In the genomic region with DNA sequence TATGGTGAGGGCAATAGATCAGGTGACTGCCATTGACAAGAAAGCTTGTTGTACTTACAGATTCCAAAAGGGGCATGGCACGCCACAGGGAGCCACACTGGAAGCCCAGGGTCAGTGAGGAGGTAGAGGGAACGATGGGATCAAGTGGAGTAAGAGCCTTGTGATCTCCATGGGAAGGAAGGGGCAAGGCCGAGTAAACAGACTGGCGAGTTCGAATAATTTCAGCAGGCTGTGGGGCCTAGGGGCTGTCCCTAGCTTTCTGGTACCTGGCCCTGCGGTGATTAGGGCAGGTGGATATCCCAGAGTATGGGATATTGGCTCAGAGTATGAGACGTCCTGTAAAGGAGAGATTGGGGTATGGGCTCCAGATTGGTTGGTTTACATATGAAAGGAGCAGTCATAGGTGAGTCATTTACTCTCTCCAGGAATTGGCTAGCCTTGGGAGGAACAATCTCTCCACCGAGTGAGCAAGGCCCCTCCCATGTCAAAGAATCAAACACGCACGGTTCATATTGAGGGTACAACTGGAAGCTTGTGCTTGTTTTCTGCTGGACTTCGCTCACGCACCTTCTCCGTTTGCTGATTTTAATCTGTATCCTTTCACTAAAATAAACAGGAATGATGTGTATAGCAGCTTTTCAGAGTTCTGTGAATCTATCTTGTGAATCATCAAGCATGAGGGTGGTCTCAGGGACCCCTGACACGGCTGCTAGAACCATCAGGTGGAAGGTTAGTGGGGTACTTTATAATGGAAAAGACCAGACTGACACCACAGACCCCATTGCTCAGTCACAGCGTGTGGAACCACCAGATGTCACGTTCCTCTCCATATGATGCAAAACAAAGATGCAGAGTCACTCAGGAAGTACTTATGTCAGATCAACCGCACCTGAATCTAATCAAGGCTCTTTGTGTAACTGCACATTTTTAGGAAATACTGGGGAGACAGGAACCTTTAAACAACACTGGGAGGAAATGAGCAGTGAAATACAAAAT, we compare ENCODE assay signal across 1 cellular context.
TF ChIP-seq lines count a peak whose summit lies in the region.

No MANE protein-coding gene starts in this region.

TF ChIP-seq in K562, 482 proteins besides CTCF, POLR2A, EP300 and RAD21 (continued from another document and continues in another):
- TF ChIP-seq, protein P1, sequence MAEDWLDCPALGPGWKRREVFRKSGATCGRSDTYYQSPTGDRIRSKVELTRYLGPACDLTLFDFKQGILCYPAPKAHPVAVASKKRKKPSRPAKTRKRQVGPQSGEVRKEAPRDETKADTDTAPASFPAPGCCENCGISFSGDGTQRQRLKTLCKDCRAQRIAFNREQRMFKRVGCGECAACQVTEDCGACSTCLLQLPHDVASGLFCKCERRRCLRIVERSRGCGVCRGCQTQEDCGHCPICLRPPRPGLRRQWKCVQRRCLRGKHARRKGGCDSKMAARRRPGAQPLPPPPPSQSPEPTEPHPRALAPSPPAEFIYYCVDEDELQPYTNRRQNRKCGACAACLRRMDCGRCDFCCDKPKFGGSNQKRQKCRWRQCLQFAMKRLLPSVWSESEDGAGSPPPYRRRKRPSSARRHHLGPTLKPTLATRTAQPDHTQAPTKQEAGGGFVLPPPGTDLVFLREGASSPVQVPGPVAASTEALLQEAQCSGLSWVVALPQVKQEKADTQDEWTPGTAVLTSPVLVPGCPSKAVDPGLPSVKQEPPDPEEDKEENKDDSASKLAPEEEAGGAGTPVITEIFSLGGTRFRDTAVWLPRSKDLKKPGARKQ (CRISPR knock-in tag; IDR thresholded peaks at IDR 0.05), result no peak
- TF ChIP-seq ZNF184 (CRISPR knock-in tag; IDR thresholded peaks at IDR 0.05) (no peak), ZNF311 (CRISPR knock-in tag; IDR thresholded peaks at IDR 0.05) (no peak), NFYB (IDR thresholded peaks at IDR 0.05; ENCODE audit: extremely low read depth, insufficient read length) (no peak), BACH1 (tag; IDR thresholded peaks at IDR 0.05) (peak; percentile 91), POLR2H (tag; IDR thresholded peaks at IDR 0.05; ENCODE audit: low read depth) (no peak), TCF3 (CRISPR knock-in tag; IDR thresholded peaks at IDR 0.05) (no peak), ZBTB17 (CRISPR knock-in tag; IDR thresholded peaks at IDR 0.05) (no peak), U2AF1 (optimal IDR thresholded peaks at IDR 0.05; ENCODE audit: low read depth, low read length) (no peak), POLR2G (IDR thresholded peaks at IDR 0.05; ENCODE audit: low read depth, low read length) (no peak), CTBP1 (IDR thresholded peaks at IDR 0.05; ENCODE audit: borderline replicate concordance) (peak; percentile 85), ZNF766 (CRISPR knock-in tag; conservative IDR thresholded peaks at IDR 0.05) (peak; percentile 68; the same call in 1 of the 2 replicates), TRIM24 (IDR thresholded peaks at IDR 0.05) (0 out of 4 replicates have a peak, but pooled peaks have one; percentile 15 to 49), MTA3 (IDR thresholded peaks at IDR 0.05; ENCODE audit: borderline replicate concordance) (peak; percentile 32; the same call in 1 of the 2 replicates), DDX20 (tag; IDR thresholded peaks at IDR 0.05; ENCODE audit: low read depth) (no peak), ZFP30 (CRISPR knock-in tag; IDR thresholded peaks at IDR 0.05; ENCODE audit: borderline replicate concordance) (no peak), RUNX1 (IDR thresholded peaks at IDR 0.05; ENCODE audit: low read depth) (no peak), IRF2 (CRISPR knock-in tag; IDR thresholded peaks at IDR 0.05) (no peak), ZNF175 (CRISPR knock-in tag; IDR thresholded peaks at IDR 0.05; ENCODE audit: low read depth) (peak; percentile 92), SIX5 (IDR thresholded peaks at IDR 0.05; ENCODE audit: borderline replicate concordance in 1 of 2, insufficient read depth in 1 of 2, low read depth in 1 of 2, low read length in 2 of 2) (no peak), ZFPM2 (CRISPR knock-in tag; IDR thresholded peaks at IDR 0.05) (no peak), SAFB (IDR thresholded peaks at IDR 0.05; ENCODE audit: borderline replicate concordance, low read depth, low read length) (no peak), KHSRP (IDR thresholded peaks at IDR 0.05) (no peak), MAZ (CRISPR knock-in tag; conservative IDR thresholded peaks at IDR 0.05 in 1 of 2, IDR thresholded peaks at IDR 0.05 in 1 of 2) (no peak; a peak in 1 of 4 replicates), CBX3 (IDR thresholded peaks at IDR 0.05; ENCODE audit: borderline replicate concordance in 1 of 2, low read length in 2 of 2) (peak in 1 of 2 experiments; percentile 60; a peak in 1 of 3 replicates), HSF4 (CRISPR knock-in tag; IDR thresholded peaks at IDR 0.05; ENCODE audit: borderline replicate concordance) (no peak), KLF10 (CRISPR knock-in tag; IDR thresholded peaks at IDR 0.05) (no peak), TBP (optimal IDR thresholded peaks at IDR 0.05; ENCODE audit: low read depth, low read length) (peak; percentile 30), OTX1 (CRISPR knock-in tag; IDR thresholded peaks at IDR 0.05) (no peak), NCOA4 (IDR thresholded peaks at IDR 0.05; ENCODE audit: partially characterized antibody) (no peak), ELF4 (CRISPR knock-in tag; IDR thresholded peaks at IDR 0.05) (no peak), FOXM1 (IDR thresholded peaks at IDR 0.05; ENCODE audit: low read depth) (peak; percentile 62; the same call in 1 of the 2 replicates), FOXM1 (CRISPR knock-in tag; IDR thresholded peaks at IDR 0.05; ENCODE audit: low read depth) (no peak), CREM (IDR thresholded peaks at IDR 0.05; ENCODE audit: low read depth) (peak; percentile 30; the same call in 1 of the 2 replicates), ZKSCAN3 (CRISPR knock-in tag; IDR thresholded peaks at IDR 0.05) (0 out of 2 replicates have a peak, but pooled peaks have one; percentile 37), ZNF253 (CRISPR knock-in tag; conservative IDR thresholded peaks at IDR 0.05) (no peak), ZNF76 (CRISPR knock-in tag; IDR thresholded peaks at IDR 0.05; ENCODE audit: borderline replicate concordance) (no peak), MYNN (IDR thresholded peaks at IDR 0.05) (no peak), MYNN (CRISPR knock-in tag; IDR thresholded peaks at IDR 0.05) (no peak), NFRKB (IDR thresholded peaks at IDR 0.05; ENCODE audit: low read depth) (no peak; the same call in 1 of the 2 replicates), HMG20A (CRISPR knock-in tag; conservative IDR thresholded peaks at IDR 0.05) (no peak), ZNF717 (CRISPR knock-in tag; IDR thresholded peaks at IDR 0.05) (no peak)
- TF ChIP-seq, protein P2, sequence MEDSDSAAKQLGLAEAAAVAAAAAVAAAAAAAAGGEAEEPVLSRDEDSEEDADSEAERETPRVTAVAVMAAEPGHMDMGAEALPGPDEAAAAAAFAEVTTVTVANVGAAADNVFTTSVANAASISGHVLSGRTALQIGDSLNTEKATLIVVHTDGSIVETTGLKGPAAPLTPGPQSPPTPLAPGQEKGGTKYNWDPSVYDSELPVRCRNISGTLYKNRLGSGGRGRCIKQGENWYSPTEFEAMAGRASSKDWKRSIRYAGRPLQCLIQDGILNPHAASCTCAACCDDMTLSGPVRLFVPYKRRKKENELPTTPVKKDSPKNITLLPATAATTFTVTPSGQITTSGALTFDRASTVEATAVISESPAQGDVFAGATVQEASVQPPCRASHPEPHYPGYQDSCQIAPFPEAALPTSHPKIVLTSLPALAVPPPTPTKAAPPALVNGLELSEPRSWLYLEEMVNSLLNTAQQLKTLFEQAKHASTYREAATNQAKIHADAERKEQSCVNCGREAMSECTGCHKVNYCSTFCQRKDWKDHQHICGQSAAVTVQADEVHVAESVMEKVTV (CRISPR knock-in tag; IDR thresholded peaks at IDR 0.05), result no peak
- TF ChIP-seq, protein P3, sequence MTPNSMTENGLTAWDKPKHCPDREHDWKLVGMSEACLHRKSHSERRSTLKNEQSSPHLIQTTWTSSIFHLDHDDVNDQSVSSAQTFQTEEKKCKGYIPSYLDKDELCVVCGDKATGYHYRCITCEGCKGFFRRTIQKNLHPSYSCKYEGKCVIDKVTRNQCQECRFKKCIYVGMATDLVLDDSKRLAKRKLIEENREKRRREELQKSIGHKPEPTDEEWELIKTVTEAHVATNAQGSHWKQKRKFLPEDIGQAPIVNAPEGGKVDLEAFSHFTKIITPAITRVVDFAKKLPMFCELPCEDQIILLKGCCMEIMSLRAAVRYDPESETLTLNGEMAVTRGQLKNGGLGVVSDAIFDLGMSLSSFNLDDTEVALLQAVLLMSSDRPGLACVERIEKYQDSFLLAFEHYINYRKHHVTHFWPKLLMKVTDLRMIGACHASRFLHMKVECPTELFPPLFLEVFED (CRISPR knock-in tag; conservative IDR thresholded peaks at IDR 0.05), result no peak
- TF ChIP-seq, protein P4, sequence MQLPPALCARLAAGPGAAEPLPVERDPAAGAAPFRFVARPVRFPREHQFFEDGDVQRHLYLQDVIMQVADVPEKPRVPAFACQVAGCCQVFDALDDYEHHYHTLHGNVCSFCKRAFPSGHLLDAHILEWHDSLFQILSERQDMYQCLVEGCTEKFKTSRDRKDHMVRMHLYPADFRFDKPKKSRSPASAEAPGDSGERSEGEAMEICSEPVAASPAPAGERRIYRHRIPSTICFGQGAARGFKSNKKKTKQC (CRISPR knock-in tag; IDR thresholded peaks at IDR 0.05), result no peak
- TF ChIP-seq, protein P5, sequence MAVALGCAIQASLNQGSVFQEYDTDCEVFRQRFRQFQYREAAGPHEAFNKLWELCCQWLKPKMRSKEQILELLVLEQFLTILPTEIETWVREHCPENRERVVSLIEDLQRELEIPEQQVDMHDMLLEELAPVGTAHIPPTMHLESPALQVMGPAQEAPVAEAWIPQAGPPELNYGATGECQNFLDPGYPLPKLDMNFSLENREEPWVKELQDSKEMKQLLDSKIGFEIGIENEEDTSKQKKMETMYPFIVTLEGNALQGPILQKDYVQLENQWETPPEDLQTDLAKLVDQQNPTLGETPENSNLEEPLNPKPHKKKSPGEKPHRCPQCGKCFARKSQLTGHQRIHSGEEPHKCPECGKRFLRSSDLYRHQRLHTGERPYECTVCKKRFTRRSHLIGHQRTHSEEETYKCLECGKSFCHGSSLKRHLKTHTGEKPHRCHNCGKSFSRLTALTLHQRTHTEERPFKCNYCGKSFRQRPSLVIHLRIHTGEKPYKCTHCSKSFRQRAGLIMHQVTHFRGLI (CRISPR knock-in tag; IDR thresholded peaks at IDR 0.05), result no peak
- TF ChIP-seq, protein P6, sequence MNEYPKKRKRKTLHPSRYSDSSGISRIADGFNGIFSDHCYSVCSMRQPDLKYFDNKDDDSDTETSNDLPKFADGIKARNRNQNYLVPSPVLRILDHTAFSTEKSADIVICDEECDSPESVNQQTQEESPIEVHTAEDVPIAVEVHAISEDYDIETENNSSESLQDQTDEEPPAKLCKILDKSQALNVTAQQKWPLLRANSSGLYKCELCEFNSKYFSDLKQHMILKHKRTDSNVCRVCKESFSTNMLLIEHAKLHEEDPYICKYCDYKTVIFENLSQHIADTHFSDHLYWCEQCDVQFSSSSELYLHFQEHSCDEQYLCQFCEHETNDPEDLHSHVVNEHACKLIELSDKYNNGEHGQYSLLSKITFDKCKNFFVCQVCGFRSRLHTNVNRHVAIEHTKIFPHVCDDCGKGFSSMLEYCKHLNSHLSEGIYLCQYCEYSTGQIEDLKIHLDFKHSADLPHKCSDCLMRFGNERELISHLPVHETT (CRISPR knock-in tag; conservative IDR thresholded peaks at IDR 0.05 in 1 of 2, IDR thresholded peaks at IDR 0.05 in 1 of 2), result no peak
- TF ChIP-seq, protein P7, sequence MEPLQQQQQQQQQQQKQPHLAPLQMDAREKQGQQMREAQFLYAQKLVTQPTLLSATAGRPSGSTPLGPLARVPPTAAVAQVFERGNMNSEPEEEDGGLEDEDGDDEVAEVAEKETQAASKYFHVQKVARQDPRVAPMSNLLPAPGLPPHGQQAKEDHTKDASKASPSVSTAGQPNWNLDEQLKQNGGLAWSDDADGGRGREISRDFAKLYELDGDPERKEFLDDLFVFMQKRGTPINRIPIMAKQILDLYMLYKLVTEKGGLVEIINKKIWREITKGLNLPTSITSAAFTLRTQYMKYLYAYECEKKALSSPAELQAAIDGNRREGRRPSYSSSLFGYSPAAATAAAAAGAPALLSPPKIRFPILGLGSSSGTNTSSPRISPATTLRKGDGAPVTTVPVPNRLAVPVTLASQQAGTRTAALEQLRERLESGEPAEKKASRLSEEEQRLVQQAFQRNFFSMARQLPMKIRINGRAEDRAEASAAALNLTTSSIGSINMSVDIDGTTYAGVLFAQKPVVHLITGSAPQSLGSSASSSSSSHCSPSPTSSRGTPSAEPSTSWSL (CRISPR knock-in tag; IDR thresholded peaks at IDR 0.05; ENCODE audit: borderline replicate concordance), result no peak
- TF ChIP-seq, protein P8, sequence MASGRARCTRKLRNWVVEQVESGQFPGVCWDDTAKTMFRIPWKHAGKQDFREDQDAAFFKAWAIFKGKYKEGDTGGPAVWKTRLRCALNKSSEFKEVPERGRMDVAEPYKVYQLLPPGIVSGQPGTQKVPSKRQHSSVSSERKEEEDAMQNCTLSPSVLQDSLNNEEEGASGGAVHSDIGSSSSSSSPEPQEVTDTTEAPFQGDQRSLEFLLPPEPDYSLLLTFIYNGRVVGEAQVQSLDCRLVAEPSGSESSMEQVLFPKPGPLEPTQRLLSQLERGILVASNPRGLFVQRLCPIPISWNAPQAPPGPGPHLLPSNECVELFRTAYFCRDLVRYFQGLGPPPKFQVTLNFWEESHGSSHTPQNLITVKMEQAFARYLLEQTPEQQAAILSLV (tag; IDR thresholded peaks at IDR 0.05), result peak; percentile 67; the same call in 1 of the 2 replicates
- TF ChIP-seq, protein P9, sequence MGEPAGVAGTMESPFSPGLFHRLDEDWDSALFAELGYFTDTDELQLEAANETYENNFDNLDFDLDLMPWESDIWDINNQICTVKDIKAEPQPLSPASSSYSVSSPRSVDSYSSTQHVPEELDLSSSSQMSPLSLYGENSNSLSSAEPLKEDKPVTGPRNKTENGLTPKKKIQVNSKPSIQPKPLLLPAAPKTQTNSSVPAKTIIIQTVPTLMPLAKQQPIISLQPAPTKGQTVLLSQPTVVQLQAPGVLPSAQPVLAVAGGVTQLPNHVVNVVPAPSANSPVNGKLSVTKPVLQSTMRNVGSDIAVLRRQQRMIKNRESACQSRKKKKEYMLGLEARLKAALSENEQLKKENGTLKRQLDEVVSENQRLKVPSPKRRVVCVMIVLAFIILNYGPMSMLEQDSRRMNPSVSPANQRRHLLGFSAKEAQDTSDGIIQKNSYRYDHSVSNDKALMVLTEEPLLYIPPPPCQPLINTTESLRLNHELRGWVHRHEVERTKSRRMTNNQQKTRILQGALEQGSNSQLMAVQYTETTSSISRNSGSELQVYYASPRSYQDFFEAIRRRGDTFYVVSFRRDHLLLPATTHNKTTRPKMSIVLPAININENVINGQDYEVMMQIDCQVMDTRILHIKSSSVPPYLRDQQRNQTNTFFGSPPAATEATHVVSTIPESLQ (CRISPR knock-in tag; IDR thresholded peaks at IDR 0.05), result no peak
- TF ChIP-seq, protein P10, sequence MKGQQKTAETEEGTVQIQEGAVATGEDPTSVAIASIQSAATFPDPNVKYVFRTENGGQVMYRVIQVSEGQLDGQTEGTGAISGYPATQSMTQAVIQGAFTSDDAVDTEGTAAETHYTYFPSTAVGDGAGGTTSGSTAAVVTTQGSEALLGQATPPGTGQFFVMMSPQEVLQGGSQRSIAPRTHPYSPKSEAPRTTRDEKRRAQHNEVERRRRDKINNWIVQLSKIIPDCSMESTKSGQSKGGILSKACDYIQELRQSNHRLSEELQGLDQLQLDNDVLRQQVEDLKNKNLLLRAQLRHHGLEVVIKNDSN (CRISPR knock-in tag; IDR thresholded peaks at IDR 0.05), result no peak
